ENCODE assay signal across 8 cellular contexts in the genomic region with DNA sequence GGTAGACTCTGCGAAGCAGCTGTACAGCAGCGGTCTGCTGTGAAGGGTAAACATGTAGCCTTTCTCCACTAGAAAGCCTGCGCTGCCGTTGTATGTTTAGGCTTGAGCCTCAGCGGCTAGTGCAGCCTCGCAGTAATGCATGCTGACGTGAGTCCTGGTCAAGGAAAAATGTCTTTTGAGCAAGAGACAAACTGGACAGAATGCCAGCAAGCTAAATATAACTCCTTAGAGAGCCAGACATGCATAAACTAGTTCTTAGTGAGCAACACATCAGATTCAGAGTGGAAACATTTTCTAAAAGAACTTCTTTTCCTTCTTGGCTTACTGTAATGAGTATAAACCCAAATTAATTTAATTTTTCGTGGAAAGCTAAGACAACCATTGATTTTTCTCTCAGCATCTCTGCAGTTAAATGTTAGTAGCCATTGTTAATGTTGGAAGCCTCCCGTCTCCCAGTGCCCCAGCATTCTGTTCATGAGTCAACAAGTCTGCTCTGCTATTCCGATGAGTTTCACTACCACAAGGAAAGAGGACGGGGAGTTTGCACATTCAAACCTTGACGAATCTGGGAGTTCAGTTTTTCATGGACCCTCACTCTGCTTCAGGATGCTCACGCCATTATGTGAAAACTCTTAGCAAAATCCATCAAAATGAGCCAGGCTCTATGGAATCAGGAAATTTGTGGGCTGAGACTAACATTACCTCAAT. TPM values are rescaled to one million over a fixed set of nuclear protein-coding genes. Genes with fewer than 3 reads are reported as not detected.
DNase-seq lines count a peak whose midpoint lies in the region; ATAC-seq, FAIRE-seq and TF ChIP-seq lines count a peak whose summit lies in the region.

No MANE protein-coding gene starts in this region.

- H3K27ac ChIP-seq in small intestine (ENCODE audit: low read depth in 1 of 2, low read length in 1 of 2) = peak overlapping the region in 1 of 2 donors; percentile 80

- FAIRE-seq in small intestine (lab: Jason Lieb, UNC) = no peak

- 0 out of 2 replicates have a peak overlapping the region, but pooled peaks have one; percentile 8 for H3K4me3 ChIP-seq in BJ (ENCODE audit: low read depth, low read length)
- no peak overlapping the region for H3K4me3 ChIP-seq in small intestine (ENCODE audit: low read depth in 1 of 2, low read length in 2 of 2)

- POLR2A ChIA-PET in BJ (lab: Charles Lee) = no interaction called here

- TF ChIP-seq CTCF in BJ (IDR thresholded peaks at IDR 0.05; ENCODE audit: insufficient read depth, low read depth, low read length) = no peak

- 53 to 73% (median 67%) methylated on average over 13 of the region's 13 CpGs for WGBS in small intestine, 3 donors

- no peaks in the 10 kb centered on the region for H3K4me1 ChIP-seq in small intestine (ENCODE audit: control insufficient read depth in 2 of 2, insufficient read depth in 1 of 2, low read depth in 1 of 2, low read length in 1 of 2)

- CTCF ChIA-PET in BJ (lab: Yijun Ruan, JAX) = interaction anchor here (0.6 to 1.4 kb wide), 4 partner anchors 12 to 70 kb away, joined by 3 to 5 read pairs (median 4); no protein-coding TSS in a partner anchor

- H3K9me3 ChIP-seq in small intestine (ENCODE audit: control insufficient read depth, low read depth) = no peaks in the 10 kb centered on the region

- intact Hi-C loops in Right ventricle myocardium inferior (cut with DNase I) = loop anchor here (2.0 kb wide), 1 partner anchor 49 kb away; no protein-coding TSS in a partner anchor

- no peaks in the 10 kb centered on the region for H3K36me3 ChIP-seq in BJ (ENCODE audit: control insufficient read depth, insufficient read depth, low read length)
- no peaks in the 10 kb centered on the region for H3K36me3 ChIP-seq in small intestine (ENCODE audit: control insufficient read depth in 2 of 2, insufficient read depth in 2 of 2, low read length in 2 of 2)

- DNase-seq in BJ (ENCODE audit: low read depth) = peak; percentile 73
- peak in 40 of 58 donors; percentile 10 to 67 (median 30) for DNase-seq in anterior cingulate cortex (lab: John Stamatoyannopoulos, UW)
- no peak for DNase-seq in Right ventricle myocardium inferior (ENCODE audit: missing footprints)
- DNase-seq in pons (ENCODE audit: low spot score) = peak; percentile 84
- no peak for DNase-seq in DMS79 (lab: John Stamatoyannopoulos, UW)
- DNase-seq in small intestine = no peak
- no peak for DNase-seq in stimulated activated CD4-positive, alpha-beta T cell treated with anti-CD3 and anti-CD28 coated beads, Interleukin-4, amount 100 ng/mL, for 24 hours

- ATAC-seq in Right ventricle myocardium inferior (peak; percentile 75), GM21825 (IDR thresholded peaks at IDR 0.05; ENCODE audit: unreplicated experiment) (no peak)

- H3K27me3 ChIP-seq in BJ (ENCODE audit: control insufficient read depth, insufficient read depth, low read length) = no peaks in the 10 kb centered on the region
- peaks cover 0 to 5% of the 10 kb centered on the region in 2 donors for H3K27me3 ChIP-seq in small intestine (ENCODE audit: control insufficient read depth in 2 of 2, insufficient read depth in 2 of 2, low read length in 2 of 2)

RNA-seq across cellular contexts. Expression of a gene that starts 51.4 kb away (rescaled TPM):
- polyA plus RNA-seq in BJ (2011; rRNA removed) (41.2 and 42.3 TPM in 2 replicates), small intestine (1 to 10 TPM in 2 of 3 donors, under 1 TPM in 1; 0.67 to 7.6 (median 1.4) TPM)
- polyA minus RNA-seq in BJ (2011; rRNA and poly(A)+ RNA removed) = 22.1 and 25.9 TPM in 2 replicates
- total RNA-seq in Right ventricle myocardium inferior = 22.5 TPM

Comparison
In these comparisons a context has a peak if more than half of its experiments do, and no peak if none do; other contexts are left out.
1. DNase-seq: peak in BJ (single experiment), anterior cingulate cortex (40 of 58) and pons (single experiment); none in Right ventricle myocardium inferior (single experiment), DMS79 (single experiment), small intestine (single experiment) and stimulated activated CD4-positive, alpha-beta T cell treated with anti-CD3 and anti-CD28 coated beads, Interleukin-4, amount 100 ng/mL, for 24 hours (single experiment).